ENCODE assay signal across 1 cellular context in the genomic region with DNA sequence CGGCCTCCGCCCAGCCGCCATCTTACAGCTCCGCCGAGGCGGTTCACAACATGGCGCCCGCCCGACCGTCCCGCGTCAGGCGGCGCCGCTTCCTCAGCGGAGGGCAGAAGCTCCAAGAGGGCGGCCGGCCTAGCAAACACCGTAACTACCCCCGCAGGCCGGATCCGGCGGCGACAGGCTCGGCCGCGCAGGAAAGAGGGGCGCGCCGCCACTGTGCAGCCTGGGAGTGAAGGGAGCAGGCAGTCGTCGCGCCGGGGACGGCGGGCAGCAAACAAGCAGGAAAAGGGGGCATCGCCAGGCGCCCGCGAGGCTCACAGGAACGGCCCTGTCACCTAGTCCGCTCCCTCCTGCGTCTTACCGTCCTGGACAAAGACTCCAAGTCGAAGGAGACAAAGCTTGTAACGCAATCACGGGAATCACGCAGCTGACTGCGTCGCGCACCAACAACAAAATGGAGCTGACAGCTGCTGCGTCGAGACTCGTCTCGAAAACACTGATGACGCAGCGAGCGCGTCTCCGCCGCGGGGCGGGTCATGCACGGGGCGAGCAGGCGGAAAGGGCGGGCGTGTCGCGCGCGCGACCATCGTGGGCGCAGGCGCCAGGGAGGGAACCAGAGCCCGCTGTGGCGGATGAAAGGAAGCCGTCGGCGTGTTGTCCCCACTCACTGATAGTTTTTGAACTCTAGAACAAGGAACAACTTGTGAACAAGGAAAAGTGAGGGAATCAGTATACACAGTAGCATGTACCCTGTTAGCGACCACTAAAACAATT.
A peak's percentile ranks its signal among the peaks of the same experiment; 100 is the strongest.
TF ChIP-seq lines count a peak whose summit lies in the region.

A gene (minus strand): TSS at position 453 of the 771 bp plus-strand sequence. CDS start 2,796 bp downstream, outside the sequence.

TF ChIP-seq in K562, 482 proteins besides CTCF, POLR2A, EP300 and RAD21 (continued from another document and continues in another):
- TF ChIP-seq, protein P1, sequence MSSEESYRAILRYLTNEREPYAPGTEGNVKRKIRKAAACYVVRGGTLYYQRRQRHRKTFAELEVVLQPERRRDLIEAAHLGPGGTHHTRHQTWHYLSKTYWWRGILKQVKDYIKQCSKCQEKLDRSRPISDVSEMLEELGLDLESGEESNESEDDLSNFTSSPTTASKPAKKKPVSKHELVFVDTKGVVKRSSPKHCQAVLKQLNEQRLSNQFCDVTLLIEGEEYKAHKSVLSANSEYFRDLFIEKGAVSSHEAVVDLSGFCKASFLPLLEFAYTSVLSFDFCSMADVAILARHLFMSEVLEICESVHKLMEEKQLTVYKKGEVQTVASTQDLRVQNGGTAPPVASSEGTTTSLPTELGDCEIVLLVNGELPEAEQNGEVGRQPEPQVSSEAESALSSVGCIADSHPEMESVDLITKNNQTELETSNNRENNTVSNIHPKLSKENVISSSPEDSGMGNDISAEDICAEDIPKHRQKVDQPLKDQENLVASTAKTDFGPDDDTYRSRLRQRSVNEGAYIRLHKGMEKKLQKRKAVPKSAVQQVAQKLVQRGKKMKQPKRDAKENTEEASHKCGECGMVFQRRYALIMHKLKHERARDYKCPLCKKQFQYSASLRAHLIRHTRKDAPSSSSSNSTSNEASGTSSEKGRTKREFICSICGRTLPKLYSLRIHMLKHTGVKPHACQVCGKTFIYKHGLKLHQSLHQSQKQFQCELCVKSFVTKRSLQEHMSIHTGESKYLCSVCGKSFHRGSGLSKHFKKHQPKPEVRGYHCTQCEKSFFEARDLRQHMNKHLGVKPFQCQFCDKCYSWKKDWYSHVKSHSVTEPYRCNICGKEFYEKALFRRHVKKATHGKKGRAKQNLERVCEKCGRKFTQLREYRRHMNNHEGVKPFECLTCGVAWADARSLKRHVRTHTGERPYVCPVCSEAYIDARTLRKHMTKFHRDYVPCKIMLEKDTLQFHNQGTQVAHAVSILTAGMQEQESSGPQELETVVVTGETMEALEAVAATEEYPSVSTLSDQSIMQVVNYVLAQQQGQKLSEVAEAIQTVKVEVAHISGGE (CRISPR knock-in tag; IDR thresholded peaks at IDR 0.05): peak in 1 of 3 experiments; percentile 77; a peak in 2 of 6 replicates
- TF ChIP-seq TGIF2 (CRISPR knock-in tag; IDR thresholded peaks at IDR 0.05): peak; percentile 90; the same call in 1 of the 2 replicates
- peak; percentile 51; the same call in 1 of the 2 replicates for TF ChIP-seq CEBPG (CRISPR knock-in tag; IDR thresholded peaks at IDR 0.05)
- TF ChIP-seq CEBPG (tag; conservative IDR thresholded peaks at IDR 0.05 in 1 of 2, IDR thresholded peaks at IDR 0.05 in 1 of 2): no peak
- TF ChIP-seq PHF21A (IDR thresholded peaks at IDR 0.05; ENCODE audit: borderline replicate concordance, low read depth): no peak
- TF ChIP-seq YBX1 (IDR thresholded peaks at IDR 0.05): no peak
- TF ChIP-seq, protein P2, sequence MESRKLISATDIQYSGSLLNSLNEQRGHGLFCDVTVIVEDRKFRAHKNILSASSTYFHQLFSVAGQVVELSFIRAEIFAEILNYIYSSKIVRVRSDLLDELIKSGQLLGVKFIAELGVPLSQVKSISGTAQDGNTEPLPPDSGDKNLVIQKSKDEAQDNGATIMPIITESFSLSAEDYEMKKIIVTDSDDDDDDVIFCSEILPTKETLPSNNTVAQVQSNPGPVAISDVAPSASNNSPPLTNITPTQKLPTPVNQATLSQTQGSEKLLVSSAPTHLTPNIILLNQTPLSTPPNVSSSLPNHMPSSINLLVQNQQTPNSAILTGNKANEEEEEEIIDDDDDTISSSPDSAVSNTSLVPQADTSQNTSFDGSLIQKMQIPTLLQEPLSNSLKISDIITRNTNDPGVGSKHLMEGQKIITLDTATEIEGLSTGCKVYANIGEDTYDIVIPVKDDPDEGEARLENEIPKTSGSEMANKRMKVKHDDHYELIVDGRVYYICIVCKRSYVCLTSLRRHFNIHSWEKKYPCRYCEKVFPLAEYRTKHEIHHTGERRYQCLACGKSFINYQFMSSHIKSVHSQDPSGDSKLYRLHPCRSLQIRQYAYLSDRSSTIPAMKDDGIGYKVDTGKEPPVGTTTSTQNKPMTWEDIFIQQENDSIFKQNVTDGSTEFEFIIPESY (CRISPR knock-in tag; IDR thresholded peaks at IDR 0.05): peak; percentile 53; the same call in 1 of the 2 replicates
- no peak for TF ChIP-seq SNRNP70 (optimal IDR thresholded peaks at IDR 0.05; ENCODE audit: low read depth, low read length)
- peak; percentile 21 for TF ChIP-seq TCF3 (CRISPR knock-in tag; IDR thresholded peaks at IDR 0.05)
- TF ChIP-seq, protein P3, sequence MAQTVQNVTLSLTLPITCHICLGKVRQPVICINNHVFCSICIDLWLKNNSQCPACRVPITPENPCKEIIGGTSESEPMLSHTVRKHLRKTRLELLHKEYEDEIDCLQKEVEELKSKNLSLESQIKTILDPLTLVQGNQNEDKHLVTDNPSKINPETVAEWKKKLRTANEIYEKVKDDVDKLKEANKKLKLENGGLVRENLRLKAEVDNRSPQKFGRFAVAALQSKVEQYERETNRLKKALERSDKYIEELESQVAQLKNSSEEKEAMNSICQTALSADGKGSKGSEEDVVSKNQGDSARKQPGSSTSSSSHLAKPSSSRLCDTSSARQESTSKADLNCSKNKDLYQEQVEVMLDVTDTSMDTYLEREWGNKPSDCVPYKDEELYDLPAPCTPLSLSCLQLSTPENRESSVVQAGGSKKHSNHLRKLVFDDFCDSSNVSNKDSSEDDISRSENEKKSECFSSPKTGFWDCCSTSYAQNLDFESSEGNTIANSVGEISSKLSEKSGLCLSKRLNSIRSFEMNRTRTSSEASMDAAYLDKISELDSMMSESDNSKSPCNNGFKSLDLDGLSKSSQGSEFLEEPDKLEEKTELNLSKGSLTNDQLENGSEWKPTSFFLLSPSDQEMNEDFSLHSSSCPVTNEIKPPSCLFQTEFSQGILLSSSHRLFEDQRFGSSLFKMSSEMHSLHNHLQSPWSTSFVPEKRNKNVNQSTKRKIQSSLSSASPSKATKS (CRISPR knock-in tag; IDR thresholded peaks at IDR 0.05): no peak
- TF ChIP-seq FOXK1 (CRISPR knock-in tag; IDR thresholded peaks at IDR 0.05; ENCODE audit: borderline replicate concordance): peak; percentile 84; the same call in 1 of the 2 replicates
- peak; percentile 60 for TF ChIP-seq C11orf30 (IDR thresholded peaks at IDR 0.05; ENCODE audit: low read depth)
- TF ChIP-seq ZNF79 (CRISPR knock-in tag; IDR thresholded peaks at IDR 0.05; ENCODE audit: low read depth): no peak
- peak; percentile 87; the same call in 1 of the 2 replicates for TF ChIP-seq SRSF3 (IDR thresholded peaks at IDR 0.05; ENCODE audit: insufficient read depth, low read length)
- TF ChIP-seq, protein P4, sequence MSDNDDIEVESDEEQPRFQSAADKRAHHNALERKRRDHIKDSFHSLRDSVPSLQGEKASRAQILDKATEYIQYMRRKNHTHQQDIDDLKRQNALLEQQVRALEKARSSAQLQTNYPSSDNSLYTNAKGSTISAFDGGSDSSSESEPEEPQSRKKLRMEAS (CRISPR knock-in tag; IDR thresholded peaks at IDR 0.05): peak; percentile 93
- TF ChIP-seq, protein P5, sequence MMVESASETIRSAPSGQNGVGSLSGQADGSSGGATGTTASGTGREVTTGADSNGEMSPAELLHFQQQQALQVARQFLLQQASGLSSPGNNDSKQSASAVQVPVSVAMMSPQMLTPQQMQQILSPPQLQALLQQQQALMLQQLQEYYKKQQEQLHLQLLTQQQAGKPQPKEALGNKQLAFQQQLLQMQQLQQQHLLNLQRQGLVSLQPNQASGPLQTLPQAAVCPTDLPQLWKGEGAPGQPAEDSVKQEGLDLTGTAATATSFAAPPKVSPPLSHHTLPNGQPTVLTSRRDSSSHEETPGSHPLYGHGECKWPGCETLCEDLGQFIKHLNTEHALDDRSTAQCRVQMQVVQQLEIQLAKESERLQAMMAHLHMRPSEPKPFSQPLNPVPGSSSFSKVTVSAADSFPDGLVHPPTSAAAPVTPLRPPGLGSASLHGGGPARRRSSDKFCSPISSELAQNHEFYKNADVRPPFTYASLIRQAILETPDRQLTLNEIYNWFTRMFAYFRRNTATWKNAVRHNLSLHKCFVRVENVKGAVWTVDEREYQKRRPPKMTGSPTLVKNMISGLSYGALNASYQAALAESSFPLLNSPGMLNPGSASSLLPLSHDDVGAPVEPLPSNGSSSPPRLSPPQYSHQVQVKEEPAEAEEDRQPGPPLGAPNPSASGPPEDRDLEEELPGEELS (CRISPR knock-in tag; IDR thresholded peaks at IDR 0.05; ENCODE audit: borderline replicate concordance): no peak
- peak; percentile 89 to 91 for TF ChIP-seq NRF1 (conservative IDR thresholded peaks at IDR 0.05 in 1 of 2, IDR thresholded peaks at IDR 0.05 in 1 of 2)
- no peak for TF ChIP-seq GTF2A2 (tag; IDR thresholded peaks at IDR 0.05)
- TF ChIP-seq NCOA1 (IDR thresholded peaks at IDR 0.05; ENCODE audit: low read depth): 0 out of 2 replicates have a peak, but pooled peaks have one; percentile 35
- TF ChIP-seq, protein P6, sequence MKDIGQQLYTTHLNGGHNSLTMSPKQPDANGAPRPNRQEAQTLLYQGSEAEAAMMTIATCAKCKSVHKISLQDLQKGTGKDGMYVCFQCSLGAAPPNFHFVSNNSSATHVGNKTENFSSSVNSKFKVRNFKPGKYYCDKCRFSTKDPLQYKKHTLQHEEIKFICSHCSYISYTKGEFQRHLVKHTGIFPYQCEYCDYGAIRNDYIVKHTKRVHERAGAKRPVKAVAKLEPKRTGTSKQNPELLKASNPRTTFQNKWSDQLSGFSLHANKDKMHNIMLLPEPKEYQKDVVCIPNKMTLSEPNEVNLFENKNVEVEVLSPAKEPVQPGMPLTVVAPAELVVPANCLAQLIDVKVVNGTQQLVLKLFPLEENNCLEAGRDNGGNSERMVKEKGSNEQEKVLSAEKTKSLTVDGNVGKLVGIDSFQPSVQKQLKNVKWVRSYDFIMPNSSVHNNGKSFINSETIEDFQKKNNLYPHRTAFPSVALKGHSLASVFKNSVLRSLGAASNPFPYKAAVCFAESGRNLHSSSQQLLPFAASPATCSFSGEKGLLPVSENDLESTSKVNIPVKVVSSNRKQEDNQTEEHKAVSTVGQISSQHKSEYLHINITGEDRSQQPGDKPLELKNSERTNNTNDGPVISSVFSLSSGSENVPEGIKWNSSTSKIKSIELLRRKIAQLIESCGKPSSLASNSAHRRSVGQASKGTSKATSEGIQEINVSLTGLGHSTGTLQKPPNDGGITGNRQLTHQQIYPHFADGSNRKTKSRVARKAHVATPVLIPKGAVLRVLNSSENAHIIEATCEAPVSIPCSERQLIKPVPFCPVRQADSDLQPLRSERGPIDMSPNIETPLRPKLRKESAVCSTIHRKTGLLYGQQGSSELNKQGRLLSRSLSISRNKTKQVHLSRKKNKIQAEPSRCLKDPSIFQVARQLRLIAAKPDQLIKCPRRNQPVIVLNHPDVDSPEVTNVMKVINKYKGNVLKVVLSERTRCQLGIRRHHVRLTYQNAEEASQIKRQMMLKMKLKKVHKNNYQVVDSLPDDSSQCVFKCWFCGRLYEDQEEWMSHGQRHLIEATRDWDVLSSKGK (CRISPR knock-in tag; IDR thresholded peaks at IDR 0.05): no peak
- TF ChIP-seq ZNF165 (CRISPR knock-in tag; IDR thresholded peaks at IDR 0.05; ENCODE audit: borderline replicate concordance): no peak
- TF ChIP-seq RFX1 (IDR thresholded peaks at IDR 0.05): no peak
- TF ChIP-seq, protein P7, sequence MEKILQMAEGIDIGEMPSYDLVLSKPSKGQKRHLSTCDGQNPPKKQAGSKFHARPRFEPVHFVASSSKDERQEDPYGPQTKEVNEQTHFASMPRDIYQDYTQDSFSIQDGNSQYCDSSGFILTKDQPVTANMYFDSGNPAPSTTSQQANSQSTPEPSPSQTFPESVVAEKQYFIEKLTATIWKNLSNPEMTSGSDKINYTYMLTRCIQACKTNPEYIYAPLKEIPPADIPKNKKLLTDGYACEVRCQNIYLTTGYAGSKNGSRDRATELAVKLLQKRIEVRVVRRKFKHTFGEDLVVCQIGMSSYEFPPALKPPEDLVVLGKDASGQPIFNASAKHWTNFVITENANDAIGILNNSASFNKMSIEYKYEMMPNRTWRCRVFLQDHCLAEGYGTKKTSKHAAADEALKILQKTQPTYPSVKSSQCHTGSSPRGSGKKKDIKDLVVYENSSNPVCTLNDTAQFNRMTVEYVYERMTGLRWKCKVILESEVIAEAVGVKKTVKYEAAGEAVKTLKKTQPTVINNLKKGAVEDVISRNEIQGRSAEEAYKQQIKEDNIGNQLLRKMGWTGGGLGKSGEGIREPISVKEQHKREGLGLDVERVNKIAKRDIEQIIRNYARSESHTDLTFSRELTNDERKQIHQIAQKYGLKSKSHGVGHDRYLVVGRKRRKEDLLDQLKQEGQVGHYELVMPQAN (IDR thresholded peaks at IDR 0.05; ENCODE audit: borderline replicate concordance): peak; percentile 70; the same call in 1 of the 2 replicates
- TF ChIP-seq MAFK (IDR thresholded peaks at IDR 0.05; ENCODE audit: low read length): peak; percentile 21; the same call in 1 of the 2 replicates
- TF ChIP-seq, protein P8, sequence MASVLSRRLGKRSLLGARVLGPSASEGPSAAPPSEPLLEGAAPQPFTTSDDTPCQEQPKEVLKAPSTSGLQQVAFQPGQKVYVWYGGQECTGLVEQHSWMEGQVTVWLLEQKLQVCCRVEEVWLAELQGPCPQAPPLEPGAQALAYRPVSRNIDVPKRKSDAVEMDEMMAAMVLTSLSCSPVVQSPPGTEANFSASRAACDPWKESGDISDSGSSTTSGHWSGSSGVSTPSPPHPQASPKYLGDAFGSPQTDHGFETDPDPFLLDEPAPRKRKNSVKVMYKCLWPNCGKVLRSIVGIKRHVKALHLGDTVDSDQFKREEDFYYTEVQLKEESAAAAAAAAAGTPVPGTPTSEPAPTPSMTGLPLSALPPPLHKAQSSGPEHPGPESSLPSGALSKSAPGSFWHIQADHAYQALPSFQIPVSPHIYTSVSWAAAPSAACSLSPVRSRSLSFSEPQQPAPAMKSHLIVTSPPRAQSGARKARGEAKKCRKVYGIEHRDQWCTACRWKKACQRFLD (CRISPR knock-in tag; IDR thresholded peaks at IDR 0.05): peak; percentile 73; the same call in 1 of the 2 replicates
- 0 out of 2 replicates have a peak, but pooled peaks have one; percentile 50 for TF ChIP-seq MTA1 (IDR thresholded peaks at IDR 0.05; ENCODE audit: borderline replicate concordance)
- peak; percentile 55 for TF ChIP-seq PRPF4 (IDR thresholded peaks at IDR 0.05; ENCODE audit: insufficient read depth, low read depth, low read length, poor library complexity, severe bottlenecking)
- TF ChIP-seq, protein P9, sequence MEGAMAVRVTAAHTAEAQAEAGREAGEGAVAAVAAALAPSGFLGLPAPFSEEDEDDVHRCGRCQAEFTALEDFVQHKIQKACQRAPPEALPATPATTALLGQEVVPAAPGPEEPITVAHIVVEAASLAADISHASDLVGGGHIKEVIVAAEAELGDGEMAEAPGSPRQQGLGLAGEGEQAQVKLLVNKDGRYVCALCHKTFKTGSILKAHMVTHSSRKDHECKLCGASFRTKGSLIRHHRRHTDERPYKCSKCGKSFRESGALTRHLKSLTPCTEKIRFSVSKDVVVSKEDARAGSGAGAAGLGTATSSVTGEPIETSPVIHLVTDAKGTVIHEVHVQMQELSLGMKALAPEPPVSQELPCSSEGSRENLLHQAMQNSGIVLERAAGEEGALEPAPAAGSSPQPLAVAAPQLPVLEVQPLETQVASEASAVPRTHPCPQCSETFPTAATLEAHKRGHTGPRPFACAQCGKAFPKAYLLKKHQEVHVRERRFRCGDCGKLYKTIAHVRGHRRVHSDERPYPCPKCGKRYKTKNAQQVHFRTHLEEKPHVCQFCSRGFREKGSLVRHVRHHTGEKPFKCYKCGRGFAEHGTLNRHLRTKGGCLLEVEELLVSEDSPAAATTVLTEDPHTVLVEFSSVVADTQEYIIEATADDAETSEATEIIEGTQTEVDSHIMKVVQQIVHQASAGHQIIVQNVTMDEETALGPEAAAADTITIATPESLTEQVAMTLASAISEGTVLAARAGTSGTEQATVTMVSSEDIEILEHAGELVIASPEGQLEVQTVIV (CRISPR knock-in tag; IDR thresholded peaks at IDR 0.05; ENCODE audit: borderline replicate concordance): no peak
- TF ChIP-seq PHF8 (IDR thresholded peaks at IDR 0.05; ENCODE audit: borderline replicate concordance, low read length): peak; percentile 90
